Comparison of ENCODE assay signal across 20 cellular contexts in the genomic region with DNA sequence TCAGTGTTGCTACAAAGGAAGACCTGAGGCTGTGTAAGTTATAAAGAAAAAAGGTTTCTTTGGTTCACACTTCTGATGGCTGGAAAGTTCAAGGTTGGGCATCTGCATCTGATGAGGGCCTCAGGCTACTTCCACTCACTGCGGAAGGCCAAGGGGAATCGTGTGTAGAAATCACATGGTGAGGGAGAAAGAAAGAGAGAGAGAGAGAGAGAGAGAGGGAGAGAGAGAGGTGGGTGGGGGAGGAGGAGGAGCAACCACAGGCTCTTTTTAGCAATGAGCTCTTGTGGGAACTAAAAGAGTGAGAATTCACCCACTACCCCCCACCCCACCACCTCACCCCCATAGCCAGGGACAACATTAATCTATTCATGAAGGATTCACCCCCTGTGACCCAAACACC.
"Had no signal": no experiment of that assay in that cellular context is flagged by ENCODE, and none has a peak within 500 bp of the region (broad histone marks: within the 10 kb centered on the region; RNA-seq: fewer than 3 reads in every experiment).

No MANE protein-coding gene starts in this region.

- H3K27me3 Mint-ChIP-seq: activated CD4-positive, alpha-beta memory T cell treated with anti-CD3 and anti-CD28 coated beads, Interleukin-2, amount 10 ng/mL, durations not matched to agents 7 days and 5 days; activated naive CD8-positive, alpha-beta T cell had no signal

- H3K9me3 ChIP-seq: lower lobe of right lung, neutrophil had no signal

- H3K4me3 Mint-ChIP-seq: activated CD4-positive, alpha-beta memory T cell treated with anti-CD3 and anti-CD28 coated beads, Interleukin-2, amount 10 ng/mL, durations not matched to agents 7 days and 5 days; activated naive CD8-positive, alpha-beta T cell; endodermal cell had no signal

- H3K36me3 Mint-ChIP-seq: activated naive CD8-positive, alpha-beta T cell had no signal

- H3K27ac ChIP-seq: brain microvascular endothelial cell, lower lobe of right lung, neutrophil, skin epidermis had no signal

- H3K27ac Mint-ChIP-seq: activated CD4-positive, alpha-beta memory T cell treated with anti-CD3 and anti-CD28 coated beads, Interleukin-2, amount 10 ng/mL, durations not matched to agents 7 days and 5 days; activated naive CD8-positive, alpha-beta T cell; endodermal cell had no signal

- H3K27me3 ChIP-seq: brain microvascular endothelial cell, neutrophil had no signal

- H3K9me3 Mint-ChIP-seq: activated CD4-positive, alpha-beta memory T cell treated with anti-CD3 and anti-CD28 coated beads, Interleukin-2, amount 10 ng/mL, durations not matched to agents 7 days and 5 days; endodermal cell had no signal

- H3K4me3 ChIP-seq: lower lobe of right lung, skin epidermis had no signal

- DNase-seq: activated CD4-positive, alpha-beta memory T cell treated with anti-CD3 and anti-CD28 coated beads, Interleukin-2, amount 10 ng/mL, durations not matched to agents 7 days and 5 days; activated CD8-positive, alpha-beta memory T cell treated with anti-CD3 and anti-CD28 coated beads, Interleukin-2, amount 50 U/mL, for 4 hours; activated gamma-delta T cell treated with Interleukin-2 at 50 U/mL for 16 hours; activated T-cell treated with anti-CD3 and anti-CD28 coated beads, Interleukin-2, amount 50 U/mL, for 48 hours; brain microvascular endothelial cell; cerebellar nuclear complex; dermis blood vessel endothelial cell; endodermal cell; erythroblast; left colon; lower lobe of right lung; midbrain; stimulated activated CD4-positive, alpha-beta T cell treated with anti-CD3 and anti-CD28 coated beads, Interleukin-4, amount 100 ng/mL, for 4 hours; stimulated activated CD8-positive, alpha-beta memory T cell treated with anti-CD3 and anti-CD28 coated beads, Interleukin-4, amount 100 ng/mL, for 48 hours; stimulated activated naive CD8-positive, alpha-beta T cell treated with anti-CD3 and anti-CD28 coated beads, Interleukin-15, Interleukin-2, amounts not matched to agents 100 U/mL and 50 U/mL, for 24 hours; T-helper 9 cell; trophoblast cell had no signal

- ATAC-seq: left colon; lower lobe of right lung; stimulated activated naive CD8-positive, alpha-beta T cell treated with anti-CD3 and anti-CD28 coated beads, Interleukin-15, Interleukin-2, amounts not matched to agents 100 U/mL and 50 U/mL, for 24 hours had no signal

- H3K36me3 ChIP-seq: lower lobe of right lung, neutrophil had no signal
